In the genomic region with DNA sequence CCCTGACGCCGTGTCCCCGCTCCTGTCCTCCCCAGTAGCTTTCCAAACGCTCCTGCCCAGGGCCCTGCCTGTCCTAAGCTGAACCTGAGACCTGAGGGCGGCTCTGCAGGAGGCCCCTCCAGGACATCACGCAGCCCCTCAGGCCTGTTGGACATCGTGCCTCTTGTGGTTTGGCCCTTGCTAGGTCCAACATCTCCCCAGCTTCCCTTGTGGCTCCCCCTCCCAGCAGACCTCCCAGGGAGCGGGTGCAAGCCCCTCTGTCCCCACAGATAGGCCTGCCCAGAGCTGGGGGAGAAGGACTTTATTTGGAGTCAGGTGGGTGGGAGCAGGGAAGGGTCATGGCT, we compare ENCODE assay signal across 33 cellular contexts. TPM values are rescaled to one million over a fixed set of nuclear protein-coding genes. Genes with fewer than 3 reads are reported as not detected.
"Had no signal": no experiment of that assay in that cellular context is flagged by ENCODE, and none has a peak within 500 bp of the region (broad histone marks: within the 10 kb centered on the region; RNA-seq: fewer than 3 reads in every experiment).

No MANE protein-coding gene starts in this region.

- H3K4me1 ChIP-seq: left ventricle myocardium inferior, parathyroid adenoma, right atrium auricular region, right lobe of liver, suprapubic skin had no signal

- H3K4me3 Mint-ChIP-seq: naive thymus-derived CD4-positive, alpha-beta T cell; natural killer cell treated with Interleukin-12 subunit alpha and Interleukin-12 subunit beta and Interleukin-15 and Interleukin-18, amount 100 ng/mL, for 72 hours; stimulated activated naive B cell treated with anti-CD40 and anti-IgM and Interleukin-4, amounts not matched to agents 10 μg/mL and 1 μg/mL and 100 μg/mL, for 72 hours had no signal

- H3K9me3 ChIP-seq: heart left ventricle, left ventricle myocardium inferior, mucosa of descending colon, right atrium auricular region, right lobe of liver, suprapubic skin, thoracic aorta, tibial artery had no signal

- H3K27ac Mint-ChIP-seq: naive thymus-derived CD4-positive, alpha-beta T cell; natural killer cell treated with Interleukin-12 subunit alpha and Interleukin-12 subunit beta and Interleukin-15 and Interleukin-18, amount 100 ng/mL, for 72 hours; progenitor cell of endocrine pancreas; stimulated activated naive B cell treated with anti-CD40 and anti-IgM and Interleukin-4, amounts not matched to agents 10 μg/mL and 1 μg/mL and 100 μg/mL, for 72 hours had no signal

- DNase-seq: left ventricle myocardium inferior; mesendoderm; midbrain; mucosa of descending colon; nucleus accumbens; stimulated activated CD4-positive, alpha-beta T cell treated with anti-CD3 and anti-CD28 coated beads, Interleukin-12 subunit alpha, Interleukin-12 subunit beta, amount 100 ng/mL, for 4 hours; stimulated activated CD4-positive, alpha-beta T cell treated with anti-CD3 and anti-CD28 coated beads, Interleukin-15, amount 100 ng/mL, for 24 hours; stimulated activated CD4-positive, alpha-beta T cell treated with anti-CD3 and anti-CD28 coated beads, Interleukin-2, amount 100 ng/mL, for 24 hours; stimulated activated CD4-positive, alpha-beta T cell treated with anti-CD3 and anti-CD28 coated beads, Interleukin-4, amount 100 ng/mL, for 1 hour; stimulated activated naive B cell treated with anti-CD40 and anti-IgM and Interleukin-4, amounts not matched to agents 10 μg/mL and 1 μg/mL and 100 μg/mL, for 72 hours; stimulated activated naive CD8-positive, alpha-beta T cell treated with anti-CD3 and anti-CD28 coated beads, Interleukin-15, Interleukin-2, amounts not matched to agents 100 U/mL and 50 U/mL, for 24 hours; trophoblast cell had no signal

- ATAC-seq: heart left ventricle; mucosa of descending colon; naive thymus-derived CD4-positive, alpha-beta T cell; natural killer cell treated with Interleukin-12 subunit alpha and Interleukin-12 subunit beta and Interleukin-15 and Interleukin-18, amount 100 ng/mL, for 72 hours; right lobe of liver; stimulated activated naive B cell treated with anti-CD40 and anti-IgM and Interleukin-4, amounts not matched to agents 10 μg/mL and 1 μg/mL and 100 μg/mL, for 72 hours; stimulated activated naive CD8-positive, alpha-beta T cell treated with anti-CD3 and anti-CD28 coated beads, Interleukin-15, Interleukin-2, amounts not matched to agents 100 U/mL and 50 U/mL, for 24 hours had no signal

- H3K27ac ChIP-seq: heart left ventricle, hepatocyte, left ventricle myocardium inferior, parathyroid adenoma, right atrium auricular region, right lobe of liver, suprapubic skin, thoracic aorta, tibial artery had no signal

- H3K4me3 ChIP-seq: heart left ventricle, hepatocyte, left ventricle myocardium inferior, lung, mucosa of descending colon, right atrium auricular region, right lobe of liver, smooth muscle cell, suprapubic skin, thoracic aorta, tibial artery had no signal

- H3K36me3 ChIP-seq: heart left ventricle, left ventricle myocardium inferior, right atrium auricular region, right lobe of liver, suprapubic skin, thoracic aorta, tibial artery had no signal

- H3K27me3 ChIP-seq: hepatocyte, right atrium auricular region, right lobe of liver had no signal

- H3K36me3 Mint-ChIP-seq: naive thymus-derived CD4-positive, alpha-beta T cell; natural killer cell treated with Interleukin-12 subunit alpha and Interleukin-12 subunit beta and Interleukin-15 and Interleukin-18, amount 100 ng/mL, for 72 hours; stimulated activated naive B cell treated with anti-CD40 and anti-IgM and Interleukin-4, amounts not matched to agents 10 μg/mL and 1 μg/mL and 100 μg/mL, for 72 hours had no signal

RNA-seq across cellular contexts. Expression of gene OBP2B, which starts 4.1 kb away (rescaled TPM):
- total RNA-seq: heart left ventricle; hepatocyte; kidney epithelial cell; left ventricle myocardium inferior; lung; mucosa of descending colon; myocyte; naive thymus-derived CD4-positive, alpha-beta T cell; natural killer cell treated with Interleukin-12 subunit alpha and Interleukin-12 subunit beta and Interleukin-15 and Interleukin-18, amount 100 ng/mL, for 72 hours; osteoblast; progenitor cell of endocrine pancreas; pulmonary artery endothelial cell; renal cortical epithelial cell; right atrium auricular region; right lobe of liver; skeletal muscle tissue; smooth muscle cell; subcutaneous adipose tissue; thoracic aorta; urinary bladder had no signal
